ENCODE assay signal across 9 cellular contexts in the genomic region with DNA sequence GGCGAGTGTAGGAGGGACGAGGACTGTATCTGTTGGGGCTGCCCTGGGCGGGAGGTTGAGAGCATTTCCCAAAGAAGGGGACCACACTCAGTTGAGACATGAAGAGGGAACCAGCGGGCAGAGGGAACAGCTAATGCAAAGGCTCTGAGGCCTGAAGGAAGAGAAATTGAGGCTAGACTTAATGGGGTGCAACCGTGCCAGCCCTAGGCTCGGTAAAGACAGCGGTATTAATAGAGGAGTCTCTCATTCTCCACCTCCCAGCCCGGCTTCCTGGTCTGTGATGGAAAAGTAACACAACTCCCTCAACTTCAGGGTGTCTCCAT. TPM values are rescaled to one million over a fixed set of nuclear protein-coding genes. Genes with fewer than 3 reads are reported as not detected.
DNase-seq lines count a peak whose midpoint lies in the region; ATAC-seq and TF ChIP-seq lines count a peak whose summit lies in the region.
"Had no signal": no experiment of that assay in that cellular context is flagged by ENCODE, and none has a peak within 500 bp of the region (broad histone marks: within the 10 kb centered on the region; RNA-seq: fewer than 3 reads in every experiment).

No MANE protein-coding gene starts in this region.

- H3K27ac ChIP-seq in heart right ventricle (peak overlapping the region in 5 of 10 donors; percentile 48 to 86 (median 85)), ascending aorta (peak overlapping the region in 1 of 2 donors; percentile 6), lower lobe of right lung (peak overlapping the region; percentile 49), uterus (peak overlapping the region in 1 of 2 donors; percentile 63)

- H3K4me3 ChIP-seq in heart right ventricle (peak overlapping the region in 9 of 10 donors; percentile 75 to 98 (median 84)), ascending aorta (peak overlapping the region; percentile 84 to 96), lower lobe of right lung (peak overlapping the region; percentile 76), uterus (peak overlapping the region; percentile 80 to 97)

- WGBS in heart right ventricle, 2 donors, result 51 to 60% methylated on average over 8 of the region's 8 CpGs

- H3K9me3 ChIP-seq in heart right ventricle, result no peaks in the 10 kb centered on the region
- no peaks in the 10 kb centered on the region for H3K9me3 ChIP-seq in ascending aorta
- H3K9me3 ChIP-seq in lower lobe of right lung, result no peaks in the 10 kb centered on the region
- no peaks in the 10 kb centered on the region for H3K9me3 ChIP-seq in uterus

- peaks cover 0 to 44% (median 12%) of the 10 kb centered on the region in 9 donors for H3K36me3 ChIP-seq in heart right ventricle
- H3K36me3 ChIP-seq in ascending aorta, result peaks cover 2 to 20% of the 10 kb centered on the region in 2 donors
- H3K36me3 ChIP-seq in lower lobe of right lung, result peaks cover 29% of the 10 kb centered on the region
- H3K36me3 ChIP-seq in uterus, result no peaks in the 10 kb centered on the region

- no peak for DNase-seq in heart right ventricle
- no peak for DNase-seq in cardiac septum (ENCODE audit: low spot score)
- no peak for DNase-seq in ascending aorta (ENCODE audit: low spot score in 2 of 2)
- DNase-seq in lower lobe of right lung, result no peak
- DNase-seq in uterus, result no peak
- no peak for DNase-seq in T1000 (lab: John Stamatoyannopoulos, UW)
- no peak for DNase-seq in DMS153 treated with DMSO at 0.1 percent for 48 hours (lab: John Stamatoyannopoulos, UW; ENCODE audit: unreplicated experiment)

- no peaks in the 10 kb centered on the region for H3K27me3 ChIP-seq in heart right ventricle
- no peaks in the 10 kb centered on the region for H3K27me3 ChIP-seq in ascending aorta
- H3K27me3 ChIP-seq in lower lobe of right lung (ENCODE audit: low read depth), result no peaks in the 10 kb centered on the region
- H3K27me3 ChIP-seq in uterus, result no peaks in the 10 kb centered on the region

- intact Hi-C loops in heart right ventricle (cut with DNase I) (loop anchor here in 4 of 10 donors (5.0 to 10.0 kb wide), 3 partner anchors 58 to 613 kb away; a partner anchor contains a TSS), cardiac septum (cut with DNase I) (no loop called here), ascending aorta (cut with DNase I) (loop anchor here (5.0 kb wide), 1 partner anchor 133 kb away; no protein-coding TSS in a partner anchor), lower lobe of right lung (cut with DNase I) (no loop called here), uterus (cut with DNase I; ENCODE audit: low total_unique reads) (no loop called here)

- H3K4me1 ChIP-seq in heart right ventricle, result peaks cover 8 to 34% (median 19%) of the 10 kb centered on the region in 9 donors
- peaks cover 10 to 11% of the 10 kb centered on the region in 2 donors for H3K4me1 ChIP-seq in ascending aorta
- H3K4me1 ChIP-seq in lower lobe of right lung, result peaks cover 17% of the 10 kb centered on the region
- peaks cover 0 to 12% of the 10 kb centered on the region in 2 donors for H3K4me1 ChIP-seq in uterus

- TF ChIP-seq CTCF in heart right ventricle (IDR thresholded peaks at IDR 0.05), result no peak
- TF ChIP-seq CTCF in ascending aorta (IDR thresholded peaks at IDR 0.05), result no peak
- TF ChIP-seq CTCF in lower lobe of right lung (IDR thresholded peaks at IDR 0.05), result no peak
- no peak for TF ChIP-seq CTCF in uterus (IDR thresholded peaks at IDR 0.05)

- no peak for TF ChIP-seq POLR2A in uterus (IDR thresholded peaks at IDR 0.05)

- ATAC-seq in heart right ventricle (no peak), lower lobe of right lung (no peak), HG03460 (IDR thresholded peaks at IDR 0.05; ENCODE audit: unreplicated experiment) (no peak)

RNA-seq across cellular contexts. Expression of a gene that starts 1.2 kb away (rescaled TPM):
- total RNA-seq in heart right ventricle, result 10 to 100 TPM; 10.6 to 16.5 (median 14.5) TPM
- polyA plus RNA-seq in heart right ventricle, result 10 to 100 TPM; 23.0 to 61.9 TPM
- total RNA-seq in cardiac septum, result 14.6 TPM
- total RNA-seq in ascending aorta, result 9.5 TPM
- total RNA-seq in lower lobe of right lung, result 6.6 TPM
- 10 to 100 TPM in 3 of 4 donors, 1 to 10 TPM in 1; 5.2 to 19.7 (median 11.1) TPM for total RNA-seq in uterus

RNA-seq across cellular contexts. Expression of a gene that starts 9.7 kb away (rescaled TPM):
- 10 to 100 TPM; 24.1 to 36.3 (median 31.4) TPM for total RNA-seq in heart right ventricle
- 10 to 100 TPM in 1 of 2 donors, 1 to 10 TPM in 1; 7.8 to 16.7 TPM for polyA plus RNA-seq in heart right ventricle
- 21.7 TPM for total RNA-seq in cardiac septum
- 12.3 TPM for total RNA-seq in ascending aorta
- total RNA-seq in lower lobe of right lung, result 2.7 TPM
- 1 to 10 TPM in 1 of 4 donors, under 1 TPM in 2, not detected in 1; 0.69 to 3.8 (median 0.77) TPM for total RNA-seq in uterus

RNA-seq across cellular contexts. Expression of a gene that starts 20.6 kb away (rescaled TPM):
- total RNA-seq in heart right ventricle (100 to 1,000 TPM in 1 of 10 donors, 10 to 100 TPM in 7, 1 to 10 TPM in 2; 6.5 to 241 (median 11.9) TPM), cardiac septum (14.6 TPM), ascending aorta (35.1 TPM), lower lobe of right lung (682 TPM), uterus (10 to 100 TPM in 2 of 4 donors, 1 to 10 TPM in 2; 4.1 to 17.4 (median 11.4) TPM)
- polyA plus RNA-seq in heart right ventricle, result 10 to 100 TPM in 1 of 2 donors, 1 to 10 TPM in 1; 9.7 to 31.2 TPM

RNA-seq across cellular contexts. Expression of a gene that starts 32.1 kb away (rescaled TPM):
- 1 to 10 TPM in 4 of 10 donors, under 1 TPM in 6; 0.30 to 4.2 (median 0.85) TPM for total RNA-seq in heart right ventricle
- polyA plus RNA-seq in heart right ventricle, result 1 to 10 TPM; 1.2 to 6.3 TPM
- 1.3 TPM for total RNA-seq in cardiac septum
- total RNA-seq in ascending aorta, result not detected
- total RNA-seq in lower lobe of right lung, result 9.6 TPM
- total RNA-seq in uterus, result 1 to 10 TPM in 2 of 4 donors, not detected in 2; 1.7 to 3.3 TPM
- total RNA-seq: T-helper 1 cell treated with Interleukin-12 subunit alpha and Interleukin-12 subunit beta and Interleukin-4 antibody, amounts not matched to agents 30 ng/mL and 1 ng/mL, for 36 hours had no signal

RNA-seq across cellular contexts. Expression of a gene that starts 41.2 kb away (rescaled TPM):
- 10 to 100 TPM; 15.7 to 29.1 (median 22.3) TPM for total RNA-seq in heart right ventricle
- 1 to 10 TPM; 2.3 to 6.7 TPM for polyA plus RNA-seq in heart right ventricle
- 28.3 TPM for total RNA-seq in cardiac septum
- total RNA-seq in ascending aorta, result 43.1 TPM
- 21.6 TPM for total RNA-seq in lower lobe of right lung
- total RNA-seq in uterus, result 10 to 100 TPM; 17.2 to 39.4 (median 29.7) TPM
